In the genomic region with DNA sequence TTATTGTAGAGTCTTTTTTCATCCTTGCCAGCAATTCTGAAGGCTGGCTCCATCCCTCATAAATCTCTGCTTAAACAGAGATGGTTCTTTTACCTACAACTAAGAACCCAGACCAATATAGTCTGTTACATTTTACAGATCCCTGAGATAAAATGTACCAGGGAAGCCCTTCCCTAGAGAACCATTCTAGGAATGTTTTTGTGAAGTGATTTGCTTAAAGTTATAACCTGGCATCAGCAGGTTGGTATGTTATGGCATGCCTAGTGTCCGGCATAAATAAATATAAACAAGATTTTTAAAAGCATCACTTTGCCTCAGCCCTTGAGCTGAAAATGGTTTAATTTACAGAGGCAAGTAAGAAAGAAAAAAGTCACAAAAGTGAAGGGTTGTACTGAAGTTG, we compare ENCODE assay signal across 24 cellular contexts. TPM values are rescaled to one million over a fixed set of nuclear protein-coding genes. Genes with fewer than 3 reads are reported as not detected.
A peak's percentile ranks its signal among the peaks of the same experiment; 100 is the strongest.
DNase-seq lines count a peak whose midpoint lies in the region; ATAC-seq and TF ChIP-seq lines count a peak whose summit lies in the region.
"Had no signal": no experiment of that assay in that cellular context is flagged by ENCODE, and none has a peak within 500 bp of the region (broad histone marks: within the 10 kb centered on the region; RNA-seq: fewer than 3 reads in every experiment).

No MANE protein-coding gene starts in this region.

- H3K79me2 ChIP-seq in hepatocyte, result no peaks in the 10 kb centered on the region
- H3K79me2 ChIP-seq: parathyroid adenoma had no signal

- no peaks in the 10 kb centered on the region for H3K9me3 Mint-ChIP-seq in activated CD8-positive, alpha-beta T cell treated with anti-CD3 and anti-CD28 coated beads, Interleukin-2, amount 10 ng/mL, durations not matched to agents 7 days and 5 days (ENCODE audit: insufficient read depth)
- H3K9me3 Mint-ChIP-seq: activated naive CD4-positive, alpha-beta T cell treated with anti-CD3 and anti-CD28 coated beads, Interleukin-2, amount 50 U/mL, for 24 hours; H9; nephron had no signal

- CTCF ChIA-PET in activated CD8-positive, alpha-beta T cell treated with anti-CD3 and anti-CD28 coated beads, Interleukin-2, amount 10 ng/mL, durations not matched to agents 7 days and 5 days (lab: Charles Lee), result interaction anchor here (0.9 kb wide), 1 partner anchor 20 kb away, joined by 3 read pairs; no protein-coding TSS in a partner anchor

- no peaks in the 10 kb centered on the region for H4K20me1 ChIP-seq in hepatocyte (ENCODE audit: insufficient read depth, poor library complexity, severe bottlenecking)

- H3K4me3 ChIP-seq in hepatocyte, result no peak overlapping the region
- H3K4me3 ChIP-seq: ascending aorta, right lobe of liver, SK-N-MC, vagina had no signal

- H3K4me1 ChIP-seq in hepatocyte (ENCODE audit: insufficient read depth), result peaks cover 15% of the 10 kb centered on the region
- H3K4me1 ChIP-seq: ascending aorta, parathyroid adenoma, right lobe of liver, vagina had no signal

- H3K9me3 ChIP-seq in hepatocyte (ENCODE audit: low read depth), result no peaks in the 10 kb centered on the region
- H3K9me3 ChIP-seq: ascending aorta, right lobe of liver, vagina had no signal

- POLR2A ChIA-PET in activated CD8-positive, alpha-beta T cell treated with anti-CD3 and anti-CD28 coated beads, Interleukin-2, amount 10 ng/mL, durations not matched to agents 7 days and 5 days (lab: Charles Lee), result no interaction called here

- H3K27me3 ChIP-seq in hepatocyte, result no peaks in the 10 kb centered on the region
- H3K27me3 ChIP-seq: ascending aorta, right lobe of liver, vagina had no signal

- H2AFZ ChIP-seq in hepatocyte, result no peak overlapping the region
- H2AFZ ChIP-seq: parathyroid adenoma had no signal

- no peaks in the 10 kb centered on the region for H3K9me2 ChIP-seq in hepatocyte (replicated peaks; ENCODE audit: insufficient read depth)

- no peak overlapping the region for H3K4me3 Mint-ChIP-seq in activated CD8-positive, alpha-beta T cell treated with anti-CD3 and anti-CD28 coated beads, Interleukin-2, amount 10 ng/mL, durations not matched to agents 7 days and 5 days
- H3K4me3 Mint-ChIP-seq: activated naive CD4-positive, alpha-beta T cell treated with anti-CD3 and anti-CD28 coated beads, Interleukin-2, amount 50 U/mL, for 24 hours; CD14-positive monocyte; H9; nephron had no signal

- peak overlapping the region; percentile 13; the same call in 1 of the 2 replicates for H3K27ac ChIP-seq in VCaP
- peak overlapping the region; percentile 30 for H3K27ac ChIP-seq in hepatocyte
- H3K27ac ChIP-seq: ascending aorta, parathyroid adenoma, right lobe of liver, SK-N-MC, vagina had no signal

- H3K36me3 ChIP-seq in hepatocyte (replicated peaks; ENCODE audit: insufficient read depth, low read depth), result no peaks in the 10 kb centered on the region
- H3K36me3 ChIP-seq: ascending aorta, right lobe of liver, vagina had no signal

- H3K36me3 Mint-ChIP-seq in activated CD8-positive, alpha-beta T cell treated with anti-CD3 and anti-CD28 coated beads, Interleukin-2, amount 10 ng/mL, durations not matched to agents 7 days and 5 days (ENCODE audit: low read depth), result no peaks in the 10 kb centered on the region
- H3K36me3 Mint-ChIP-seq: activated naive CD4-positive, alpha-beta T cell treated with anti-CD3 and anti-CD28 coated beads, Interleukin-2, amount 50 U/mL, for 24 hours; CD14-positive monocyte had no signal

- H3K27me3 Mint-ChIP-seq in activated CD8-positive, alpha-beta T cell treated with anti-CD3 and anti-CD28 coated beads, Interleukin-2, amount 10 ng/mL, durations not matched to agents 7 days and 5 days (ENCODE audit: low read depth), result peaks cover 11% of the 10 kb centered on the region
- H3K27me3 Mint-ChIP-seq: activated naive CD4-positive, alpha-beta T cell treated with anti-CD3 and anti-CD28 coated beads, Interleukin-2, amount 50 U/mL, for 24 hours had no signal

- TF ChIP-seq CTCF in VCaP (conservative IDR thresholded peaks at IDR 0.05) (no peak), hepatocyte (IDR thresholded peaks at IDR 0.05; ENCODE audit: poor library complexity) (no peak)

- H3K4me2 ChIP-seq in hepatocyte, result peak overlapping the region; percentile 34

- H3K27ac Mint-ChIP-seq in activated CD8-positive, alpha-beta T cell treated with anti-CD3 and anti-CD28 coated beads, Interleukin-2, amount 10 ng/mL, durations not matched to agents 7 days and 5 days, result no peak overlapping the region
- H3K27ac Mint-ChIP-seq: activated naive CD4-positive, alpha-beta T cell treated with anti-CD3 and anti-CD28 coated beads, Interleukin-2, amount 50 U/mL, for 24 hours; CD14-positive monocyte had no signal

- DNase-seq in EL, result peak; percentile 23
- DNase-seq in hepatocyte (ENCODE audit: low spot score), result no peak
- DNase-seq in renal cortical epithelial cell (ENCODE audit: low read depth), result peak; percentile 61
- no peak for DNase-seq in activated CD8-positive, alpha-beta T cell treated with anti-CD3 and anti-CD28 coated beads, Interleukin-2, amount 10 ng/mL, durations not matched to agents 7 days and 5 days
- no peak for DNase-seq in activated CD8-positive, alpha-beta memory T cell treated with anti-CD3 and anti-CD28 coated beads for 24 hours
- no peak for DNase-seq in HUDEP-2 (lab: John Stamatoyannopoulos, UW; ENCODE audit: unreplicated experiment in 76 of 76)
- no peak for DNase-seq in stimulated activated CD4-positive, alpha-beta T cell treated with anti-CD3 and anti-CD28 coated beads, Interleukin-1b, Interleukin-23, amount 100 ng/mL, for 48 hours
- DNase-seq: activated CD4-positive, alpha-beta T cell treated with anti-CD3 and anti-CD28 coated beads, Interleukin-2, amount 50 U/mL, for 1 hour; cerebellar nuclear complex; H9; head of caudate nucleus; KG1; NCI-H1694; NCI-H2171 treated with DMSO at 0.1 percent for 48 hours; NCI-H524 treated with DMSO at 0.1 percent for 48 hours; right lobe of liver had no signal

- H3K4me1 Mint-ChIP-seq in activated CD8-positive, alpha-beta T cell treated with anti-CD3 and anti-CD28 coated beads, Interleukin-2, amount 10 ng/mL, durations not matched to agents 7 days and 5 days (ENCODE audit: low read depth), result no peaks in the 10 kb centered on the region
- H3K4me1 Mint-ChIP-seq: activated naive CD4-positive, alpha-beta T cell treated with anti-CD3 and anti-CD28 coated beads, Interleukin-2, amount 50 U/mL, for 24 hours; CD14-positive monocyte; H9 had no signal

- ATAC-seq in activated CD8-positive, alpha-beta T cell treated with anti-CD3 and anti-CD28 coated beads, Interleukin-2, amount 10 ng/mL, durations not matched to agents 7 days and 5 days, result no peak
- ATAC-seq: right lobe of liver had no signal

- 54% methylated on average over 1 of the region's 1 CpG for WGBS in hepatocyte (ENCODE audit: low lambda C conversion rate, missing lambda C conversion rate)

RNA-seq across cellular contexts. Expression of a gene that starts 18.5 kb away (rescaled TPM):
- total RNA-seq in hepatocyte (7.7 and 8.3 TPM in 2 replicates), renal cortical epithelial cell (22.1 and 25.5 TPM in 2 replicates)
- 14.7 and 16.8 TPM in 2 replicates for polyA plus RNA-seq in hepatocyte
- total RNA-seq in activated CD8-positive, alpha-beta T cell treated with anti-CD3 and anti-CD28 coated beads, Interleukin-2, amount 10 ng/mL, durations not matched to agents 7 days and 5 days, result 1 to 10 TPM; 5.5 to 6.2 TPM
- polyA plus RNA-seq: CD14-positive monocyte had no signal

Comparison
In these comparisons a context has a peak if more than half of its experiments do, and no peak if none do; other contexts are left out.
1. DNase-seq: peak in EL (single experiment) and renal cortical epithelial cell (single experiment); none in hepatocyte (single experiment), activated CD8-positive, alpha-beta T cell treated with anti-CD3 and anti-CD28 coated beads, Interleukin-2, amount 10 ng/mL, durations not matched to agents 7 days and 5 days (single experiment), activated CD8-positive, alpha-beta memory T cell treated with anti-CD3 and anti-CD28 coated beads for 24 hours (single experiment), HUDEP-2 (0 of 76) and stimulated activated CD4-positive, alpha-beta T cell treated with anti-CD3 and anti-CD28 coated beads, Interleukin-1b, Interleukin-23, amount 100 ng/mL, for 48 hours (single experiment).